ENCODE assay signal across 22 cellular contexts in genomic region chr10:74541375-74541774, GRCh38.
"Had no signal": no experiment of that assay in that cellular context is flagged by ENCODE, and none has a peak within 500 bp of the region (broad histone marks: within the 10 kb centered on the region; RNA-seq: fewer than 3 reads in every experiment).

No MANE protein-coding gene starts in this region.

- H3K27me3 ChIP-seq: MG63, Peyer's patch, SJCRH30 had no signal

- H3K4me1 ChIP-seq: Peyer's patch, SJCRH30 had no signal

- H3K9ac ChIP-seq: KMS-11 had no signal

- H3K4me2 ChIP-seq: KMS-11 had no signal

- H3K27ac ChIP-seq: HL-60, KMS-11, SJCRH30 had no signal

- H3K36me3 ChIP-seq: MG63, Peyer's patch, SJCRH30 had no signal

- H3K4me3 ChIP-seq: K562, MG63, Peyer's patch, SJCRH30 had no signal

- H3K9me3 ChIP-seq: MG63, Peyer's patch, SJCRH30 had no signal

- DNase-seq: Kasumi-1, NCI-H1092, NCI-H1105 treated with DMSO at 0.1 percent for 48 hours, NCI-H1417 treated with DMSO at 0.1 percent for 48 hours, NCI-H146, NCI-H1694 treated with DMSO at 0.1 percent for 48 hours, NCI-H1930, NCI-H2081, NCI-H2107, NCI-H2227 treated with DMSO at 0.1 percent for 48 hours, NCI-H446, NCI-H510A, NCI-H524 treated with DMSO at 0.1 percent for 48 hours, NCI-H69, NCI-H774, Peyer's patch, SHP77 treated with DMSO at 0.1 percent for 48 hours, SJCRH30 had no signal
